31 cellular contexts compared by ENCODE assay signal in the genomic region with DNA sequence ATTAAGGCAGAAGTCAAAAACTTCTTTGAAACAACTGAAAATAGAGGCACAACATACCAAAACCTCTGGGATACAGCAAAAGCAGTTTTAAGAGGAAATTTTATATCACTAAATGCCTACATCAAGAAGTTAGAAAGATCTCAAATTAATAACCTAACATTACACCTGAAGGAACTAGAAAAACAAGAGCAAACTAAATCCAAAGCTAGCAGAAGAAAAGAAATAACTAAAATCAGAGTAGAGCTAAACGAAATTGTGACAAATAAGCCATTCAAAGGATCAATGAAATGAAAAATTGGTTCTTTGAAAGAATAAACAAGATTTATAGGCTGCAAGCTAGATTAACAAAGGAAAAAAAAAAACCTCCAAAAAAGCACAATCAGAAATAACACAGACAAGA. TPM values are rescaled to one million over a fixed set of nuclear protein-coding genes. Genes with fewer than 3 reads are reported as not detected.
"Had no signal": no experiment of that assay in that cellular context is flagged by ENCODE, and none has a peak within 500 bp of the region (broad histone marks: within the 10 kb centered on the region; RNA-seq: fewer than 3 reads in every experiment).

No MANE protein-coding gene starts in this region.

- ATAC-seq: effector memory CD8-positive, alpha-beta T cell; esophagus mucosa; foreskin keratinocyte; gastrocnemius medialis; gastroesophageal sphincter; heart left ventricle; heart right ventricle had no signal

- H3K9me3 ChIP-seq: colonic mucosa, esophagus muscularis mucosa, esophagus squamous epithelium, gastrocnemius medialis, gastroesophageal sphincter had no signal

- H3K4me1 ChIP-seq: colonic mucosa, esophagus muscularis mucosa, esophagus squamous epithelium, foreskin keratinocyte, gastrocnemius medialis, gastroesophageal sphincter, heart left ventricle, heart right ventricle had no signal

- H3K27ac ChIP-seq: colonic mucosa, coronary artery, dorsolateral prefrontal cortex, epithelial cell of prostate, esophagus muscularis mucosa, esophagus squamous epithelium, foreskin keratinocyte, gastrocnemius medialis, gastroesophageal sphincter, heart left ventricle, heart right ventricle, hepatocyte had no signal

- H3K4me2 ChIP-seq: hepatocyte had no signal

- DNase-seq: colonic mucosa; cortex of kidney; dermis blood vessel endothelial cell; dorsolateral prefrontal cortex; effector CD4-positive, alpha-beta T cell; effector CD8-positive, alpha-beta T cell; effector memory CD4-positive, alpha-beta T cell; effector memory CD8-positive, alpha-beta T cell; endodermal cell; erythroblast; esophagus squamous epithelium; foreskin fibroblast; foreskin keratinocyte; foreskin melanocyte; gastrocnemius medialis; glutamatergic neuron; head of caudate nucleus; heart left ventricle; heart right ventricle had no signal

- H3K4me3 ChIP-seq: colonic mucosa, coronary artery, dorsolateral prefrontal cortex, esophagus muscularis mucosa, esophagus squamous epithelium, gastrocnemius medialis, gastroesophageal sphincter, heart left ventricle, heart right ventricle, hepatocyte had no signal

- H3K36me3 ChIP-seq: colonic mucosa, esophagus muscularis mucosa, esophagus squamous epithelium, gastrocnemius medialis, gastroesophageal sphincter, heart left ventricle, heart right ventricle had no signal

- FAIRE-seq: colon, endometrium, endothelial cell of umbilical vein, frontal cortex had no signal

RNA-seq across cellular contexts. Expression of gene GPR42, which starts 2.5 kb away (rescaled TPM):
- polyA plus RNA-seq: endothelial cell of umbilical vein, esophagus, fibroblast of lung, foreskin keratinocyte, heart left ventricle, heart right ventricle, hepatocyte had no signal

RNA-seq across cellular contexts. Expression of gene FFAR3, which starts 10.1 kb away (rescaled TPM):
- polyA plus RNA-seq: endothelial cell of umbilical vein, esophagus, fibroblast of lung, foreskin keratinocyte, hepatocyte had no signal

RNA-seq across cellular contexts. Expression of gene FFAR1, which starts 20.7 kb away (rescaled TPM):
- polyA plus RNA-seq: endothelial cell of umbilical vein, esophagus, fibroblast of lung, foreskin keratinocyte, heart left ventricle, heart right ventricle, hepatocyte had no signal

RNA-seq across cellular contexts. Expression of gene CD22, which starts 39.4 kb away (rescaled TPM):
- polyA plus RNA-seq: endothelial cell of umbilical vein, foreskin keratinocyte, hepatocyte had no signal
